In genomic region chr19:1416014-1416841, GRCh38 we compare ENCODE assay signal across 8 cellular contexts. TPM values are rescaled to one million over a fixed set of nuclear protein-coding genes. Genes with fewer than 3 reads are reported as not detected.
A peak's percentile ranks its signal among the peaks of the same experiment; 100 is the strongest.
DNase-seq lines count a peak whose midpoint lies in the region; ATAC-seq, FAIRE-seq and TF ChIP-seq lines count a peak whose summit lies in the region.

No MANE protein-coding gene starts in this region.

- no peaks in the 10 kb centered on the region for H3K27me3 ChIP-seq in tibial artery

- peak overlapping the region; percentile 57 for H3K4me3 ChIP-seq in coronary artery
- H3K4me3 ChIP-seq in mesodermal cell (ENCODE audit: extremely low read depth, insufficient read depth, low read length, poor library complexity, severe bottlenecking), result no peak overlapping the region
- H3K4me3 ChIP-seq in tibial artery, result peak overlapping the region; percentile 9 to 31

- H3K27ac ChIP-seq in coronary artery (peak overlapping the region; percentile 62 to 86), mesodermal cell (ENCODE audit: low read depth, low read length, severe bottlenecking) (peak overlapping the region; percentile 79), tibial artery (peak overlapping the region; percentile 75 to 76)

- intact Hi-C loops in tibial artery (cut with DNase I; ENCODE audit: low total_unique reads), result no loop called here

- WGBS in mesodermal cell (ENCODE audit: insufficient coverage in 2 of 2), 2 experiments, result 86 to 87% methylated on average over 23 to 26 of the region's 28 CpGs

- no peak for ATAC-seq in activated T-cell treated with anti-CD3 and anti-CD28 coated beads, Interleukin-2, amount 50 U/mL, for 4 hours
- ATAC-seq in GM21447 (IDR thresholded peaks at IDR 0.05; ENCODE audit: unreplicated experiment), result no peak

- DNase-seq in activated T-cell treated with anti-CD3 and anti-CD28 coated beads, Interleukin-2, amount 50 U/mL, for 4 hours, result no peak
- no peak for DNase-seq in activated T-cell treated with anti-CD3 and anti-CD28 coated beads for 4 hours
- DNase-seq in coronary artery (ENCODE audit: low spot score), result no peak
- no peak for DNase-seq in tibial artery
- DNase-seq in stimulated activated naive CD4-positive, alpha-beta T cell treated with Interleukin-2 at 50 U/mL for 16 hours (lab: John Stamatoyannopoulos, UW), result no peak
- no peak for DNase-seq in GM12892 (ENCODE audit: insufficient read length)

- H3K27me3 Mint-ChIP-seq in activated T-cell treated with anti-CD3 and anti-CD28 coated beads, Interleukin-2, amount 50 U/mL, for 4 hours (ENCODE audit: low read depth), result no peaks in the 10 kb centered on the region

- FAIRE-seq in GM12892 (lab: Jason Lieb, UNC), result no peak

- peak overlapping the region; percentile 31 for H3K4me3 Mint-ChIP-seq in activated T-cell treated with anti-CD3 and anti-CD28 coated beads, Interleukin-2, amount 50 U/mL, for 4 hours

- H3K4me1 ChIP-seq in mesodermal cell (ENCODE audit: control insufficient read depth, insufficient read depth, low read length, poor library complexity, severe bottlenecking) (peaks cover 18% of the 10 kb centered on the region), tibial artery (peaks cover 8 to 63% (median 49%) of the 10 kb centered on the region in 4 donors)

- H3K9me3 Mint-ChIP-seq in activated T-cell treated with anti-CD3 and anti-CD28 coated beads, Interleukin-2, amount 50 U/mL, for 4 hours, result no peaks in the 10 kb centered on the region

- H3K9me3 ChIP-seq in mesodermal cell (ENCODE audit: control insufficient read depth, low read length) (no peaks in the 10 kb centered on the region), tibial artery (no peaks in the 10 kb centered on the region)

- H3K36me3 Mint-ChIP-seq in activated T-cell treated with anti-CD3 and anti-CD28 coated beads, Interleukin-2, amount 50 U/mL, for 4 hours (ENCODE audit: insufficient read depth), result peaks cover 25% of the 10 kb centered on the region

- peaks cover 70% of the 10 kb centered on the region for H3K36me3 ChIP-seq in mesodermal cell (ENCODE audit: control insufficient read depth, insufficient read depth, low read length)
- H3K36me3 ChIP-seq in tibial artery, result peaks cover 21 to 45% (median 39%) of the 10 kb centered on the region in 3 donors

- no peak for TF ChIP-seq CTCF in coronary artery (IDR thresholded peaks at IDR 0.05)
- TF ChIP-seq CTCF in tibial artery (IDR thresholded peaks at IDR 0.05), result no peak

- H3K4me1 Mint-ChIP-seq in activated T-cell treated with anti-CD3 and anti-CD28 coated beads, Interleukin-2, amount 50 U/mL, for 4 hours (ENCODE audit: low read depth), result peaks cover 54% of the 10 kb centered on the region

- no peak for TF ChIP-seq POLR2A in GM12892 (IDR thresholded peaks at IDR 0.05; ENCODE audit: low read depth, low read length)

RNA-seq across cellular contexts. Expression of gene DAZAP1, which starts 8.8 kb away (rescaled TPM):
- total RNA-seq in activated T-cell treated with anti-CD3 and anti-CD28 coated beads, Interleukin-2, amount 50 U/mL, for 4 hours, result 100 to 1,000 TPM; 296 to 322 (median 303) TPM
- 109 TPM for polyA plus RNA-seq in mesodermal cell (2013, experiment 1 of 2)
- polyA plus RNA-seq in mesodermal cell (2013, experiment 2 of 2), result 96.2 TPM
- polyA plus RNA-seq in GM12892 (2012; ENCODE audit: missing spikeins), result 74.9 TPM

RNA-seq across cellular contexts. Expression of gene GAMT, which starts 14.9 kb away (rescaled TPM):
- 10 to 100 TPM; 16.0 to 25.9 (median 23.1) TPM for total RNA-seq in activated T-cell treated with anti-CD3 and anti-CD28 coated beads, Interleukin-2, amount 50 U/mL, for 4 hours
- polyA plus RNA-seq in mesodermal cell (2013, experiment 1 of 2), result 33.7 TPM
- 34.8 TPM for polyA plus RNA-seq in mesodermal cell (2013, experiment 2 of 2)
- polyA plus RNA-seq in GM12892 (2012; ENCODE audit: missing spikeins), result 12.3 TPM

RNA-seq across cellular contexts. Expression of gene RPS15, which starts 22.0 kb away (rescaled TPM):
- 1,000 to 10,000 TPM; 2,317 to 2,484 (median 2,379) TPM for total RNA-seq in activated T-cell treated with anti-CD3 and anti-CD28 coated beads, Interleukin-2, amount 50 U/mL, for 4 hours
- 2,052 TPM for polyA plus RNA-seq in mesodermal cell (2013, experiment 1 of 2)
- 1,718 TPM for polyA plus RNA-seq in mesodermal cell (2013, experiment 2 of 2)
- 1,490 TPM for polyA plus RNA-seq in GM12892 (2012; ENCODE audit: missing spikeins)

RNA-seq across cellular contexts. Expression of gene NDUFS7, which starts 32.5 kb away (rescaled TPM):
- 100 to 1,000 TPM; 124 to 142 (median 137) TPM for total RNA-seq in activated T-cell treated with anti-CD3 and anti-CD28 coated beads, Interleukin-2, amount 50 U/mL, for 4 hours
- polyA plus RNA-seq in mesodermal cell (2013, experiment 1 of 2), result 83.3 TPM
- polyA plus RNA-seq in mesodermal cell (2013, experiment 2 of 2), result 74.8 TPM
- polyA plus RNA-seq in GM12892 (2012; ENCODE audit: missing spikeins), result 13.5 TPM

RNA-seq across cellular contexts. Expression of gene APC2, which starts 33.7 kb away (rescaled TPM):
- under 1 TPM; 0.13 to 0.45 (median 0.16) TPM for total RNA-seq in activated T-cell treated with anti-CD3 and anti-CD28 coated beads, Interleukin-2, amount 50 U/mL, for 4 hours
- polyA plus RNA-seq in mesodermal cell (2013, experiment 1 of 2), result 1.6 TPM
- 1.5 TPM for polyA plus RNA-seq in mesodermal cell (2013, experiment 2 of 2)
- 0.23 TPM for polyA plus RNA-seq in GM12892 (2012; ENCODE audit: missing spikeins)
